Comparison of ENCODE assay signal across 8 cellular contexts in genomic region chr22:31489632-31490495, GRCh38. TPM values are rescaled to one million over a fixed set of nuclear protein-coding genes. Genes with fewer than 3 reads are reported as not detected.
DNase-seq lines count a peak whose midpoint lies in the region; ATAC-seq lines count a peak whose summit lies in the region.

TSS of gene EIF4ENIF1 (minus strand) at chr22:31489842. CDS start at chr22:31488718, 1,124 bp downstream.

- peak within 1 kb of the TSS; percentile 84 for H3K4me3 ChIP-seq in mesendoderm (ENCODE audit: low read length)

- H3K4ac ChIP-seq in mesendoderm (ENCODE audit: low read depth, low read length): peak within 1 kb of the TSS; percentile 78

- DNase-seq in AG20443 (ENCODE audit: low spot score) (peak; percentile 95), NOMO-1 (lab: John Stamatoyannopoulos, UW; ENCODE audit: unreplicated experiment in 2 of 2) (peak; percentile 53 to 69), mesendoderm (peak; percentile 89)
- peak; percentile 51 to 71 (median 62) for DNase-seq in activated CD8-positive, alpha-beta memory T cell treated with anti-CD3 and anti-CD28 coated beads for 48 hours (ENCODE audit: low read depth in 2 of 3, low spot score in 2 of 3)
- DNase-seq in effector memory CD8-positive, alpha-beta T cell: peak; percentile 76 to 81 (median 77)
- DNase-seq in stimulated activated CD8-positive, alpha-beta memory T cell treated with anti-CD3 and anti-CD28 coated beads, Interleukin-12 subunit alpha, Interleukin-12 subunit beta, amount 100 ng/mL, for 24 hours (ENCODE audit: extremely low read depth): peak; percentile 65

- H3K9ac ChIP-seq in mesendoderm (ENCODE audit: low read length): peak within 1 kb of the TSS; percentile 91

- H3K36me3 ChIP-seq in mesendoderm (ENCODE audit: control insufficient read depth, insufficient read depth, low read length): no peaks in the 10 kb centered on the region

- H2BK5ac ChIP-seq in mesendoderm (ENCODE audit: low read length): peak within 1 kb of the TSS; percentile 9

- peak within 1 kb of the TSS; percentile 88 to 92 for H3K4me3 Mint-ChIP-seq in effector memory CD8-positive, alpha-beta T cell

- no peak within 1 kb of the TSS for H2BK120ac ChIP-seq in mesendoderm (ENCODE audit: low read depth, low read length)

- no CpG with 5 or more reads among the region's 100 CpGs for WGBS in mesendoderm (ENCODE audit: extremely low coverage, insufficient coverage, low lambda C conversion rate)

- peaks cover 36% of the 10 kb centered on the region for H3K36me3 Mint-ChIP-seq in effector memory CD8-positive, alpha-beta T cell (ENCODE audit: insufficient read depth)

- no peaks in the 10 kb centered on the region for H3K79me1 ChIP-seq in mesendoderm (ENCODE audit: low read length)

- H2AK5ac ChIP-seq in mesendoderm (ENCODE audit: low read length): no peak within 1 kb of the TSS

- H3K4me1 ChIP-seq in mesendoderm (ENCODE audit: control insufficient read depth, low read depth, low read length): peaks cover 4% of the 10 kb centered on the region

- no peaks in the 10 kb centered on the region for H3K27me3 Mint-ChIP-seq in effector memory CD8-positive, alpha-beta T cell

- no peak within 1 kb of the TSS for H4K5ac ChIP-seq in mesendoderm (ENCODE audit: low read length)

- H3K56ac ChIP-seq in mesendoderm (ENCODE audit: low read length): peak within 1 kb of the TSS; percentile 98

- H3K27ac Mint-ChIP-seq in effector memory CD8-positive, alpha-beta T cell: peak within 1 kb of the TSS; percentile 91 to 98

- H3K27me3 ChIP-seq in mesendoderm (ENCODE audit: insufficient read depth, low read length, poor library complexity): no peaks in the 10 kb centered on the region

- no peak within 1 kb of the TSS for H3K23ac ChIP-seq in mesendoderm (ENCODE audit: low read length)

- peaks cover 1% of the 10 kb centered on the region for H3K79me2 ChIP-seq in mesendoderm (ENCODE audit: control insufficient read depth, insufficient read depth, low read length)

- no peak within 1 kb of the TSS for H2BK15ac ChIP-seq in mesendoderm (replicated peaks; ENCODE audit: low read depth)

- no peaks in the 10 kb centered on the region for H3K9me3 Mint-ChIP-seq in effector memory CD8-positive, alpha-beta T cell

- peak within 1 kb of the TSS; percentile 73 for H3K18ac ChIP-seq in mesendoderm (ENCODE audit: low read length)

- H3K4me2 ChIP-seq in mesendoderm (ENCODE audit: low read length): peak within 1 kb of the TSS; percentile 86

- H3K4me1 Mint-ChIP-seq in effector memory CD8-positive, alpha-beta T cell (ENCODE audit: low read depth in 2 of 2): peaks cover 15 to 37% of the 10 kb centered on the region in 2 donors

- H4K8ac ChIP-seq in mesendoderm (ENCODE audit: low read depth, low read length): no peak within 1 kb of the TSS

- ATAC-seq in GM19043 (IDR thresholded peaks at IDR 0.05; ENCODE audit: low read depth, unreplicated experiment) (peak; percentile 29), HG03457 (IDR thresholded peaks at IDR 0.05; ENCODE audit: unreplicated experiment) (peak; percentile 18)
- peak; percentile 74 for ATAC-seq in effector memory CD8-positive, alpha-beta T cell (replicated peaks)

- H3K27ac ChIP-seq in mesendoderm (ENCODE audit: low read depth, low read length): peak within 1 kb of the TSS; percentile 43

RNA-seq across cellular contexts. Expression of gene EIF4ENIF1, which starts in this region (rescaled TPM):
- 13.6 TPM for polyA plus RNA-seq in mesendoderm (2013, experiment 1 of 2)
- polyA plus RNA-seq in mesendoderm (2013, experiment 2 of 2): 13.2 TPM

Comparison
In these comparisons a context has a peak if more than half of its experiments do, and no peak if none do; other contexts are left out.
1. Peak in every context shown above with its lines: DNase-seq, ATAC-seq, H3K4me3 ChIP-seq and H3K27ac ChIP-seq.
2. ATAC-seq: peak in every context shown above with its lines; median percentile 74 in effector memory CD8-positive, alpha-beta T cell; 29 in GM19043; 18 in HG03457.